6 cellular contexts compared by ENCODE assay signal in genomic region chr7:141737118-141737835, GRCh38. TPM values are rescaled to one million over a fixed set of nuclear protein-coding genes. Genes with fewer than 3 reads are reported as not detected.
DNase-seq lines count a peak whose midpoint lies in the region; ATAC-seq and TF ChIP-seq lines count a peak whose summit lies in the region.

No MANE protein-coding gene starts in this region.

- H3K27me3 Mint-ChIP-seq in activated naive CD8-positive, alpha-beta T cell treated with anti-CD3 and anti-CD28 coated beads, Interleukin-2, amount 10 ng/mL, durations not matched to agents 7 days and 5 days = no peaks in the 10 kb centered on the region
- H3K27me3 Mint-ChIP-seq in mesothelial cell of epicardium (ENCODE audit: low read depth) = no peaks in the 10 kb centered on the region

- no peak for ATAC-seq in activated naive CD8-positive, alpha-beta T cell treated with anti-CD3 and anti-CD28 coated beads, Interleukin-2, amount 10 ng/mL, durations not matched to agents 7 days and 5 days (ENCODE audit: low read depth)

- intact Hi-C loops in A673 (cut with micrococcal nuclease; ENCODE audit: unreplicated experiment) = loop anchor here (5.0 kb wide), 1 partner anchor 35 kb away; the partner anchor contains the start of gene DENND11

- CTCF ChIA-PET in A673 (lab: Charles Lee) = interaction anchor here (0.7 to 1.1 kb wide), 2 partner anchors 9 to 83 kb away, joined by 3 to 10 read pairs; no protein-coding TSS in a partner anchor

- H3K27ac Mint-ChIP-seq in activated naive CD8-positive, alpha-beta T cell treated with anti-CD3 and anti-CD28 coated beads, Interleukin-2, amount 10 ng/mL, durations not matched to agents 7 days and 5 days = peak overlapping the region; percentile 96
- H3K27ac Mint-ChIP-seq in mesothelial cell of epicardium = peak overlapping the region; percentile 99

- H3K4me1 ChIP-seq in A673 (ENCODE audit: insufficient read depth, low read length, poor library complexity, severe bottlenecking) = peaks cover 15% of the 10 kb centered on the region

- no peak for TF ChIP-seq CTCF in A673 (conservative IDR thresholded peaks at IDR 0.05; ENCODE audit: low read depth, low read length)
- no peak for TF ChIP-seq CTCF in mesothelial cell of epicardium (IDR thresholded peaks at IDR 0.05; ENCODE audit: unreplicated experiment)

- H3K36me3 ChIP-seq in A673 (ENCODE audit: insufficient read depth, low read length, poor library complexity, severe bottlenecking) = peaks cover 22% of the 10 kb centered on the region

- TF ChIP-seq EP300 in Ishikawa (IDR thresholded peaks at IDR 0.05; ENCODE audit: borderline replicate concordance) = no peak

- TF ChIP-seq RAD21 in Ishikawa (IDR thresholded peaks at IDR 0.05; ENCODE audit: low read depth) = no peak

- H3K9me3 Mint-ChIP-seq in activated naive CD8-positive, alpha-beta T cell treated with anti-CD3 and anti-CD28 coated beads, Interleukin-2, amount 10 ng/mL, durations not matched to agents 7 days and 5 days = no peaks in the 10 kb centered on the region
- no peaks in the 10 kb centered on the region for H3K9me3 Mint-ChIP-seq in mesothelial cell of epicardium

- peaks cover 7% of the 10 kb centered on the region for H3K36me3 Mint-ChIP-seq in activated naive CD8-positive, alpha-beta T cell treated with anti-CD3 and anti-CD28 coated beads, Interleukin-2, amount 10 ng/mL, durations not matched to agents 7 days and 5 days
- H3K36me3 Mint-ChIP-seq in mesothelial cell of epicardium = peaks cover 6% of the 10 kb centered on the region

- peak overlapping the region; percentile 94 for H3K4me3 Mint-ChIP-seq in activated naive CD8-positive, alpha-beta T cell treated with anti-CD3 and anti-CD28 coated beads, Interleukin-2, amount 10 ng/mL, durations not matched to agents 7 days and 5 days
- peak overlapping the region; percentile 97 for H3K4me3 Mint-ChIP-seq in mesothelial cell of epicardium

- peaks cover 19% of the 10 kb centered on the region for H3K4me1 Mint-ChIP-seq in activated naive CD8-positive, alpha-beta T cell treated with anti-CD3 and anti-CD28 coated beads, Interleukin-2, amount 10 ng/mL, durations not matched to agents 7 days and 5 days
- H3K4me1 Mint-ChIP-seq in mesothelial cell of epicardium = peaks cover 27% of the 10 kb centered on the region

- DNase-seq in A673 (ENCODE audit: low spot score) (peak; percentile 7), mesothelial cell of epicardium (ENCODE audit: low spot score in 2 of 2, unreplicated experiment in 2 of 2) (no peak), cortex of kidney (lab: John Stamatoyannopoulos, UW) (no peak), cerebellar nuclear complex (lab: John Stamatoyannopoulos, UW) (no peak)
- no peak for DNase-seq in activated naive CD8-positive, alpha-beta T cell treated with anti-CD3 and anti-CD28 coated beads, Interleukin-2, amount 10 ng/mL, durations not matched to agents 7 days and 5 days

- POLR2A ChIA-PET in A673 (lab: Charles Lee; ENCODE audit: low non-redundant PET) = no interaction called here
- POLR2A ChIA-PET in activated naive CD8-positive, alpha-beta T cell treated with anti-CD3 and anti-CD28 coated beads, Interleukin-2, amount 10 ng/mL, durations not matched to agents 7 days and 5 days (lab: Charles Lee) = interaction anchor here (0.7 to 3.4 kb wide), 9 partner anchors 31 to 1258 kb away, joined by 3 to 36 read pairs (median 4); partner anchors contain the start of genes AGK, DENND11 and MRPS33

- H3K27me3 ChIP-seq in A673 (replicated peaks; ENCODE audit: insufficient read depth, low read depth, low read length, poor library complexity) = no peaks in the 10 kb centered on the region

- no peaks in the 10 kb centered on the region for H3K9me3 ChIP-seq in A673 (ENCODE audit: low read depth, low read length, poor library complexity, severe bottlenecking)

- peak overlapping the region; percentile 70 for H3K27ac ChIP-seq in A673 (ENCODE audit: low read depth, low read length, poor library complexity, severe bottlenecking)

- H3K4me3 ChIP-seq in A673 (ENCODE audit: low read depth, low read length, poor library complexity, severe bottlenecking) = peak overlapping the region; percentile 66

- BruUV-seq in A673 (replicated peaks; lab: Mats Ljungman, UMichigan) = TSS peak; percentile 89

TF ChIP-seq in Ishikawa, 13 proteins besides CTCF, POLR2A, EP300 and RAD21:
- TF ChIP-seq CEBPB (IDR thresholded peaks at IDR 0.05) (peak; percentile 59), USF1 (IDR thresholded peaks at IDR 0.05) (no peak)
TF ChIP-seq in Ishikawa: peak in this region for 1.

RNA-seq across cellular contexts. Expression of gene SSBP1, which starts 0.9 kb away (rescaled TPM):
- 186 and 189 TPM in 2 replicates for total RNA-seq in A673 (2021)
- total RNA-seq in activated naive CD8-positive, alpha-beta T cell treated with anti-CD3 and anti-CD28 coated beads, Interleukin-2, amount 10 ng/mL, durations not matched to agents 7 days and 5 days = 100 to 1,000 TPM; 106 to 117 TPM
- total RNA-seq in mesothelial cell of epicardium = 120 to 127 TPM (median 123 TPM) in 3 replicates

RNA-seq across cellular contexts. Expression of gene TAS2R3, which starts 26.6 kb away (rescaled TPM):
- total RNA-seq in A673 (2021) (0.94 and 0.99 TPM in 2 replicates), mesothelial cell of epicardium (4.0 to 5.6 TPM (median 5.0 TPM) in 3 replicates)
- total RNA-seq in activated naive CD8-positive, alpha-beta T cell treated with anti-CD3 and anti-CD28 coated beads, Interleukin-2, amount 10 ng/mL, durations not matched to agents 7 days and 5 days = 1 to 10 TPM; 2.9 to 3.1 TPM

RNA-seq across cellular contexts. Expression of gene WEE2, which starts 29.1 kb away (rescaled TPM):
- total RNA-seq in A673 (2021) (0.09 TPM in 1 of 2 replicates, not detected in the other), mesothelial cell of epicardium (0.09 TPM in 1 of 3 replicates, not detected in the others)
- total RNA-seq in activated naive CD8-positive, alpha-beta T cell treated with anti-CD3 and anti-CD28 coated beads, Interleukin-2, amount 10 ng/mL, durations not matched to agents 7 days and 5 days = not detected

RNA-seq across cellular contexts. Expression of gene DENND11, which starts 35.3 kb away (rescaled TPM):
- total RNA-seq in A673 (2021) (11.9 and 12.3 TPM in 2 replicates), mesothelial cell of epicardium (22.4 to 22.7 TPM (median 22.7 TPM) in 3 replicates)
- 10 to 100 TPM; 42.4 to 46.1 TPM for total RNA-seq in activated naive CD8-positive, alpha-beta T cell treated with anti-CD3 and anti-CD28 coated beads, Interleukin-2, amount 10 ng/mL, durations not matched to agents 7 days and 5 days

RNA-seq across cellular contexts. Expression of gene TAS2R4, which starts 39.2 kb away (rescaled TPM):
- total RNA-seq in A673 (2021) (0.56 and 0.66 TPM in 2 replicates), mesothelial cell of epicardium (3.3 to 4.3 TPM (median 3.5 TPM) in 3 replicates)
- total RNA-seq in activated naive CD8-positive, alpha-beta T cell treated with anti-CD3 and anti-CD28 coated beads, Interleukin-2, amount 10 ng/mL, durations not matched to agents 7 days and 5 days = 1 to 10 TPM; 1.4 to 1.9 TPM
